ENCODE assay signal across 15 cellular contexts in the genomic region with DNA sequence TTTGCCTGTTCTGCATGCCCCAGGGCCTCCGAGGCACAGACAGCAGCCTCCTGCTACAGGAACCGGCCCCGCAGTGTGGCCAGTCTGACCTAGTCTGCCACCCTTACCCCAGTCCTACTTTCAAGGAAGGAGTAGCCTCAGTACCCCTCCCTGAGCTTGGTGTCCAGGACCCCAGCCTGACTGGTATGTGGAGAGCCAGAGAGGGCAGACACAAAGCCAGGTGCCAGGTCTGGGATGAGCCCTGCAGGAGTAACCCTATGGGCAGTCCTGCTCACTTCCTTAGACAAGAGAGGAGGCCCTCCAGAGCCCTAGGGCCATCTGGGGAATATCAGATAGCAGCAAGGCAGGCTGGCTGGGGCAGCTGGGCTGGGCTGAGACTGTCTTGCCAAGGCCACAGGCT.
"Had no signal": no experiment of that assay in that cellular context is flagged by ENCODE, and none has a peak within 500 bp of the region (broad histone marks: within the 10 kb centered on the region; RNA-seq: fewer than 3 reads in every experiment).

No MANE protein-coding gene starts in this region.

- DNase-seq: activated CD4-positive, alpha-beta T cell treated with anti-CD3 and anti-CD28 coated beads, Interleukin-2, amount 10 ng/mL, durations not matched to agents 24 days and 14 days; activated CD4-positive, CD25-positive, alpha-beta regulatory T cell; activated naive CD8-positive, alpha-beta T cell treated with anti-CD3 and anti-CD28 coated beads for 36 hours; amygdala; cerebellar nuclear complex; hippocampal formation; kidney glomerular epithelial cell; nephron progenitor cell; occipital lobe; sigmoid colon; spleen; stomach; SW 1271 had no signal

- H3K27me3 ChIP-seq: sigmoid colon, stomach, testis had no signal

- H3K4me3 ChIP-seq: lung, sigmoid colon, spleen, stomach, testis had no signal

- H3K9me3 ChIP-seq: sigmoid colon, spleen, stomach, testis had no signal

- H3K27ac ChIP-seq: sigmoid colon, spleen, stomach, testis had no signal

- H3K4me1 ChIP-seq: spleen, stomach, testis had no signal

- H3K36me3 ChIP-seq: sigmoid colon, spleen, stomach had no signal
